ENCODE assay signal across 15 cellular contexts in genomic region chr20:57990396-57990987, GRCh38.
DNase-seq lines count a peak whose midpoint lies in the region; ATAC-seq, FAIRE-seq and TF ChIP-seq lines count a peak whose summit lies in the region.
"Had no signal": no experiment of that assay in that cellular context is flagged by ENCODE, and none has a peak within 500 bp of the region (broad histone marks: within the 10 kb centered on the region; RNA-seq: fewer than 3 reads in every experiment).

No MANE protein-coding gene starts in this region.

- H3K36me3 ChIP-seq in MG63 (no peaks in the 10 kb centered on the region), bronchial epithelial cell (ENCODE audit: control insufficient read depth, insufficient read depth, low read length) (no peaks in the 10 kb centered on the region), testis (ENCODE audit: low read depth, missing control alignments) (no peaks in the 10 kb centered on the region)
- H3K36me3 ChIP-seq: thoracic aorta had no signal

- 39 to 51% methylated on average over 8 of the region's 8 CpGs for WGBS in testis, 2 donors

- H3K9me3 ChIP-seq in MG63 = no peaks in the 10 kb centered on the region
- H3K9me3 ChIP-seq in testis = no peaks in the 10 kb centered on the region
- H3K9me3 ChIP-seq: thoracic aorta had no signal

- H3K4me1 ChIP-seq in testis = peaks cover 5% of the 10 kb centered on the region

- H3K4me3 ChIP-seq in MG63 = no peak overlapping the region
- no peak overlapping the region for H3K4me3 ChIP-seq in bronchial epithelial cell (ENCODE audit: low read depth, low read length)
- H3K4me3 ChIP-seq in testis = no peak overlapping the region
- H3K4me3 ChIP-seq: dorsolateral prefrontal cortex, hepatocyte, lung, thoracic aorta had no signal

- intact Hi-C loops in left ventricle myocardium superior (cut with micrococcal nuclease) = no loop called here
- intact Hi-C loops in testis (cut with DNase I; ENCODE audit: low total_unique reads) = no loop called here

- H3K27me3 ChIP-seq in MG63 = no peaks in the 10 kb centered on the region
- H3K27me3 ChIP-seq in bronchial epithelial cell (ENCODE audit: control insufficient read depth, insufficient read depth, low read length) = no peaks in the 10 kb centered on the region
- H3K27me3 ChIP-seq in testis = no peaks in the 10 kb centered on the region
- H3K27me3 ChIP-seq: hepatocyte had no signal

- no peak for FAIRE-seq in bronchial epithelial cell (lab: Jason Lieb, UNC)
- FAIRE-seq: D721Med had no signal

- DNase-seq in MG63 = peak; percentile 71
- DNase-seq in bronchial epithelial cell (ENCODE audit: low read depth) = peak; percentile 59
- DNase-seq in left ventricle myocardium superior = no peak
- no peak for DNase-seq in testis
- DNase-seq in OCI-M1 (lab: John Stamatoyannopoulos, UW) = no peak
- DNase-seq in activated effector memory CD4-positive, alpha-beta T cell treated with Interleukin-2 at 50 U/mL for 16 hours = no peak
- DNase-seq: dorsolateral prefrontal cortex, Karpas-422 had no signal

- TF ChIP-seq CTCF in 22Rv1 (IDR thresholded peaks at IDR 0.05) (no peak), bronchial epithelial cell (IDR thresholded peaks at IDR 0.05; ENCODE audit: insufficient read depth, low read length, severe bottlenecking) (no peak), testis (IDR thresholded peaks at IDR 0.05) (no peak)

- H3K27ac ChIP-seq in 22Rv1 (0 out of 2 replicates have a peak overlapping the region, but pooled peaks have one; percentile 15), testis (no peak overlapping the region)
- H3K27ac ChIP-seq: dorsolateral prefrontal cortex, hepatocyte had no signal

- ATAC-seq in left ventricle myocardium superior = peak; percentile 82
- no peak for ATAC-seq in HG03457 (IDR thresholded peaks at IDR 0.05; ENCODE audit: unreplicated experiment)
- ATAC-seq: activated CD4-positive, CD25-positive, alpha-beta regulatory T cell treated with anti-CD3 and anti-CD28 coated beads, Interleukin-2, amount 50 U/mL, for 24 hours had no signal

- no peak for TF ChIP-seq POLR2A in testis (IDR thresholded peaks at IDR 0.05)

Comparison
In these comparisons a context has a peak if more than half of its experiments do, and no peak if none do; other contexts are left out.
1. DNase-seq: peak in MG63 (single experiment) and bronchial epithelial cell (single experiment); none in left ventricle myocardium superior (single experiment), testis (single experiment), OCI-M1 (single experiment) and activated effector memory CD4-positive, alpha-beta T cell treated with Interleukin-2 at 50 U/mL for 16 hours (single experiment).